Comparison of ENCODE assay signal across 9 cellular contexts in the genomic region with DNA sequence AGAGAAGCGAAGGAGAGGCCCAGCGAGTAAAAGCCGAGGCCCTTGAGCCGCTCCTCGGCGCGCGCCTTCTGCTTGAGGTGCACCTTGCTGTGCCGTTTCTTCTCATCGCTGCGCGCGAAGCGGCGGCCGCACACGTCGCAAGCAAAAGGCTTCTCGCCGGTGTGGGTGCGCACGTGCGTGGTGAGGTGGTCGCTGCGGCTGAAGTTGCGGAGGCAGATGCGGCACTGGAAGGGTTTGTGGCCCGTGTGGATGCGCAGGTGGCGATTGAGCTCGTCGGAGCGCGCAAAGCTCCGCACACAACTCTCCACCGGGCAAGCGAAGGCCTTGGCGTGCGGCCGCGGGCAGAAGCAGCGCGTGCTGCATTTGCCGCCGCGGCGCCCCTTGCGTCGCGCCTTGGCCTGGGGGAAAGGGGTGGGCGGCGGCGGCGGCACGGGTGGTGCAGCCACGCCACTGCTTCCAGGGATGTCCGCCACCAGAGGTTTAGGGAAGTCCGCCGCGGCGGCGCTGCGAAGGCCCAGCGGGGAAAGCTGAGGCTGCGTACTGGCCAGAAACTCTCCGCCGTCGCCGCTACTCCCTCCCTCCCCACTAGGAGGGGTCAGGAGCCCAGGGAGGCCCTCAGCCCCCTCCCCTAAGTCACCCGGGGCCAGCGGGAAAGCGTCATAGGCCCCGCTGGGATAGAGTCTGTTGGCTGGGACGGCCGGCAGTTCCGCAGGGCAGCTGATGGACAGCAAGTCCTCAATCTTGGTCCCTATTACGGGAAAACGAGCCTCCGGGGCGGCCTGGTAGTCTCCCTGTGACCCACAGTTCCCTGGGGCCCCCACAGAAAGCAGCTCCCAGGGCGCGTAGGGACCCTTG. TPM values are rescaled to one million over a fixed set of nuclear protein-coding genes. Genes with fewer than 3 reads are reported as not detected.
DNase-seq lines count a peak whose midpoint lies in the region; ATAC-seq and TF ChIP-seq lines count a peak whose summit lies in the region.
"Had no signal": no experiment of that assay in that cellular context is flagged by ENCODE, and none has a peak within 500 bp of the region (broad histone marks: within the 10 kb centered on the region; RNA-seq: fewer than 3 reads in every experiment).

No MANE protein-coding gene starts in this region.

- TF ChIP-seq CTCF in fibroblast of pulmonary artery (IDR thresholded peaks at IDR 0.05; ENCODE audit: low read length, missing control alignments), result no peak

- ATAC-seq in activated CD4-positive, alpha-beta T cell treated with anti-CD3 and anti-CD28 coated beads for 36 hours, result no peak
- no peak for ATAC-seq in stimulated activated effector memory CD8-positive, alpha-beta T cell treated with anti-CD3 and anti-CD28 coated beads, Interleukin-12 subunit alpha, Interleukin-12 subunit beta, amount 100 ng/mL, for 72 hours
- ATAC-seq in GM19023 (IDR thresholded peaks at IDR 0.05; ENCODE audit: unreplicated experiment), result no peak

- POLR2A ChIA-PET in activated CD4-positive, alpha-beta T cell treated with anti-CD3 and anti-CD28 coated beads for 36 hours (lab: Charles Lee), result interaction anchor here (0.6 to 2.8 kb wide), 2 partner anchors 44 to 58 kb away, joined by 6 to 9 read pairs; a partner anchor contains a TSS
- POLR2A ChIA-PET in activated CD4-positive, alpha-beta T cell treated with anti-CD3 and anti-CD28 coated beads, Interleukin-2, amount 10 ng/mL, durations not matched to agents 7 days and 5 days (lab: Charles Lee), result no interaction called here

- H3K4me3 Mint-ChIP-seq in activated CD4-positive, alpha-beta T cell treated with anti-CD3 and anti-CD28 coated beads for 36 hours, result peak overlapping the region; percentile 51
- no peak overlapping the region for H3K4me3 Mint-ChIP-seq in activated CD4-positive, alpha-beta T cell treated with anti-CD3 and anti-CD28 coated beads, Interleukin-2, amount 10 ng/mL, durations not matched to agents 7 days and 5 days
- H3K4me3 Mint-ChIP-seq in stimulated activated effector memory CD8-positive, alpha-beta T cell treated with anti-CD3 and anti-CD28 coated beads, Interleukin-12 subunit alpha, Interleukin-12 subunit beta, amount 100 ng/mL, for 72 hours, result peak overlapping the region; percentile 67

- H3K4me3 ChIP-seq in fibroblast of pulmonary artery (replicated peaks; ENCODE audit: low read depth, low read length), result peak overlapping the region; percentile 10

- CTCF ChIA-PET in activated CD4-positive, alpha-beta T cell treated with anti-CD3 and anti-CD28 coated beads for 36 hours (lab: Charles Lee), result interaction anchor here (0.8 to 3.1 kb wide), 9 partner anchors 11 to 119 kb away, joined by 3 to 33 read pairs (median 3); a partner anchor contains a TSS
- CTCF ChIA-PET in activated CD4-positive, alpha-beta T cell treated with anti-CD3 and anti-CD28 coated beads, Interleukin-2, amount 10 ng/mL, durations not matched to agents 7 days and 5 days (lab: Charles Lee), result interaction anchor here (0.6 to 3.1 kb wide), 5 partner anchors 12 to 90 kb away, joined by 3 to 12 read pairs (median 3); no protein-coding TSS in a partner anchor

- in situ Hi-C loops in SK-MEL-5 (cut with HindIII; ENCODE audit: low pct_unique_long_range_greater_than_20kb, low sequenced_read_pairs), result no loop called here

- peaks cover 57% of the 10 kb centered on the region for H3K27me3 Mint-ChIP-seq in activated CD4-positive, alpha-beta T cell treated with anti-CD3 and anti-CD28 coated beads for 36 hours
- H3K27me3 Mint-ChIP-seq in activated CD4-positive, alpha-beta T cell treated with anti-CD3 and anti-CD28 coated beads, Interleukin-2, amount 10 ng/mL, durations not matched to agents 7 days and 5 days, result peaks cover 85% of the 10 kb centered on the region

- no peak overlapping the region for H3K27ac Mint-ChIP-seq in activated CD4-positive, alpha-beta T cell treated with anti-CD3 and anti-CD28 coated beads for 36 hours
- H3K27ac Mint-ChIP-seq in activated CD4-positive, alpha-beta T cell treated with anti-CD3 and anti-CD28 coated beads, Interleukin-2, amount 10 ng/mL, durations not matched to agents 7 days and 5 days, result no peak overlapping the region
- no peak overlapping the region for H3K27ac Mint-ChIP-seq in stimulated activated effector memory CD8-positive, alpha-beta T cell treated with anti-CD3 and anti-CD28 coated beads, Interleukin-12 subunit alpha, Interleukin-12 subunit beta, amount 100 ng/mL, for 72 hours

- H3K36me3 Mint-ChIP-seq in activated CD4-positive, alpha-beta T cell treated with anti-CD3 and anti-CD28 coated beads for 36 hours (ENCODE audit: low read depth), result no peaks in the 10 kb centered on the region
- H3K36me3 Mint-ChIP-seq in activated CD4-positive, alpha-beta T cell treated with anti-CD3 and anti-CD28 coated beads, Interleukin-2, amount 10 ng/mL, durations not matched to agents 7 days and 5 days (ENCODE audit: low read depth), result no peaks in the 10 kb centered on the region
- no peaks in the 10 kb centered on the region for H3K36me3 Mint-ChIP-seq in stimulated activated effector memory CD8-positive, alpha-beta T cell treated with anti-CD3 and anti-CD28 coated beads, Interleukin-12 subunit alpha, Interleukin-12 subunit beta, amount 100 ng/mL, for 72 hours

- peaks cover 12% of the 10 kb centered on the region for H3K4me1 Mint-ChIP-seq in activated CD4-positive, alpha-beta T cell treated with anti-CD3 and anti-CD28 coated beads for 36 hours
- peaks cover 16% of the 10 kb centered on the region for H3K4me1 Mint-ChIP-seq in activated CD4-positive, alpha-beta T cell treated with anti-CD3 and anti-CD28 coated beads, Interleukin-2, amount 10 ng/mL, durations not matched to agents 7 days and 5 days
- H3K4me1 Mint-ChIP-seq in stimulated activated effector memory CD8-positive, alpha-beta T cell treated with anti-CD3 and anti-CD28 coated beads, Interleukin-12 subunit alpha, Interleukin-12 subunit beta, amount 100 ng/mL, for 72 hours, result peaks cover 10% of the 10 kb centered on the region

- no peaks in the 10 kb centered on the region for H3K9me3 Mint-ChIP-seq in activated CD4-positive, alpha-beta T cell treated with anti-CD3 and anti-CD28 coated beads for 36 hours (ENCODE audit: low read depth)
- no peaks in the 10 kb centered on the region for H3K9me3 Mint-ChIP-seq in activated CD4-positive, alpha-beta T cell treated with anti-CD3 and anti-CD28 coated beads, Interleukin-2, amount 10 ng/mL, durations not matched to agents 7 days and 5 days
- H3K9me3 Mint-ChIP-seq in stimulated activated effector memory CD8-positive, alpha-beta T cell treated with anti-CD3 and anti-CD28 coated beads, Interleukin-12 subunit alpha, Interleukin-12 subunit beta, amount 100 ng/mL, for 72 hours, result no peaks in the 10 kb centered on the region

- intact Hi-C loops in activated CD4-positive, alpha-beta T cell treated with anti-CD3 and anti-CD28 coated beads for 36 hours (cut with DNase I, micrococcal nuclease), result loop anchor here in 1 of 2 experiments (2.0 to 10.0 kb wide), 4 partner anchors 179 to 1147 kb away; a partner anchor contains a TSS

- peak; percentile 42 for DNase-seq in activated CD4-positive, alpha-beta T cell treated with anti-CD3 and anti-CD28 coated beads for 36 hours
- DNase-seq in activated CD4-positive, alpha-beta T cell treated with anti-CD3 and anti-CD28 coated beads, Interleukin-2, amount 10 ng/mL, durations not matched to agents 7 days and 5 days, result no peak
- DNase-seq in SK-MEL-5 (ENCODE audit: low read depth, low spot score) (peak; percentile 34), fibroblast of pulmonary artery (ENCODE audit: low read depth) (no peak), mesenteric fat pad (ENCODE audit: low spot score) (no peak), activated gamma-delta T cell (lab: John Stamatoyannopoulos, UW) (no peak)
- DNase-seq in stimulated activated effector memory CD8-positive, alpha-beta T cell treated with anti-CD3 and anti-CD28 coated beads, Interleukin-12 subunit alpha, Interleukin-12 subunit beta, amount 100 ng/mL, for 72 hours (ENCODE audit: low spot score in 2 of 2), result no peak

RNA-seq across cellular contexts. Expression of a gene that starts 1.7 kb away (rescaled TPM):
- total RNA-seq in activated CD4-positive, alpha-beta T cell treated with anti-CD3 and anti-CD28 coated beads for 36 hours, result under 1 TPM; 0.18 to 0.41 TPM
- not detected for total RNA-seq in activated CD4-positive, alpha-beta T cell treated with anti-CD3 and anti-CD28 coated beads, Interleukin-2, amount 10 ng/mL, durations not matched to agents 7 days and 5 days
- total RNA-seq in SK-MEL-5 (2014; rRNA removed; shearing (Covaris generic)), result not detected in 2 replicates
- polyA plus RNA-seq in SK-MEL-5 (2015; cell fraction: cytosol; rRNA removed), result 0.54 TPM in 1 of 2 replicates, not detected in the other
- polyA plus RNA-seq in SK-MEL-5 (2015; cell fraction: nucleus; rRNA removed), result 0.38 TPM in 1 of 2 replicates, not detected in the other
- total RNA-seq in mesenteric fat pad, result not detected
- total RNA-seq: skeletal muscle tissue had no signal

RNA-seq across cellular contexts. Expression of a gene that starts 7.4 kb away (rescaled TPM):
- 10 to 100 TPM; 27.7 to 29.5 TPM for total RNA-seq in activated CD4-positive, alpha-beta T cell treated with anti-CD3 and anti-CD28 coated beads for 36 hours
- total RNA-seq in activated CD4-positive, alpha-beta T cell treated with anti-CD3 and anti-CD28 coated beads, Interleukin-2, amount 10 ng/mL, durations not matched to agents 7 days and 5 days, result 10 to 100 TPM; 18.2 to 20.2 TPM
- total RNA-seq in SK-MEL-5 (2014; rRNA removed; shearing (Covaris generic)), result 3.6 and 4.8 TPM in 2 replicates
- polyA plus RNA-seq in SK-MEL-5 (2015; cell fraction: cytosol; rRNA removed), result 12.7 and 13.4 TPM in 2 replicates
- polyA plus RNA-seq in SK-MEL-5 (2015; cell fraction: nucleus; rRNA removed), result 42.3 and 44.5 TPM in 2 replicates
- total RNA-seq in mesenteric fat pad, result 1.7 TPM

RNA-seq across cellular contexts. Expression of a gene that starts 57.6 kb away (rescaled TPM):
- 100 to 1,000 TPM; 637 to 774 TPM for total RNA-seq in activated CD4-positive, alpha-beta T cell treated with anti-CD3 and anti-CD28 coated beads for 36 hours
- 100 to 1,000 TPM; 281 to 310 TPM for total RNA-seq in activated CD4-positive, alpha-beta T cell treated with anti-CD3 and anti-CD28 coated beads, Interleukin-2, amount 10 ng/mL, durations not matched to agents 7 days and 5 days
- total RNA-seq in SK-MEL-5 (2014; rRNA removed; shearing (Covaris generic)), result 762 and 775 TPM in 2 replicates
- 462 and 477 TPM in 2 replicates for polyA plus RNA-seq in SK-MEL-5 (2015; cell fraction: cytosol; rRNA removed)
- polyA plus RNA-seq in SK-MEL-5 (2015; cell fraction: nucleus; rRNA removed), result 139 and 151 TPM in 2 replicates
- total RNA-seq in mesenteric fat pad, result 190 TPM

RNA-seq across cellular contexts. Expression of a gene that starts 58.6 kb away (rescaled TPM):
- total RNA-seq in activated CD4-positive, alpha-beta T cell treated with anti-CD3 and anti-CD28 coated beads for 36 hours, result 10 to 100 TPM; 11.8 to 12.1 TPM
- 10 to 100 TPM; 12.5 to 13.7 TPM for total RNA-seq in activated CD4-positive, alpha-beta T cell treated with anti-CD3 and anti-CD28 coated beads, Interleukin-2, amount 10 ng/mL, durations not matched to agents 7 days and 5 days
- 30.7 and 38.0 TPM in 2 replicates for total RNA-seq in SK-MEL-5 (2014; rRNA removed; shearing (Covaris generic))
- 32.9 and 35.9 TPM in 2 replicates for polyA plus RNA-seq in SK-MEL-5 (2015; cell fraction: cytosol; rRNA removed)
- 8.7 and 10.3 TPM in 2 replicates for polyA plus RNA-seq in SK-MEL-5 (2015; cell fraction: nucleus; rRNA removed)
- 31.1 TPM for total RNA-seq in mesenteric fat pad

Comparison
In these comparisons a context has a peak if more than half of its experiments do, and no peak if none do; other contexts are left out.
1. DNase-seq: peak in activated CD4-positive, alpha-beta T cell treated with anti-CD3 and anti-CD28 coated beads for 36 hours (single experiment) and SK-MEL-5 (single experiment); none in activated CD4-positive, alpha-beta T cell treated with anti-CD3 and anti-CD28 coated beads, Interleukin-2, amount 10 ng/mL, durations not matched to agents 7 days and 5 days (single experiment), fibroblast of pulmonary artery (single experiment), stimulated activated effector memory CD8-positive, alpha-beta T cell treated with anti-CD3 and anti-CD28 coated beads, Interleukin-12 subunit alpha, Interleukin-12 subunit beta, amount 100 ng/mL, for 72 hours (0 of 2), mesenteric fat pad (single experiment) and activated gamma-delta T cell (single experiment).